18 cellular contexts compared by ENCODE assay signal in genomic region chr17:185445-186138, GRCh38. TPM values are rescaled to one million over a fixed set of nuclear protein-coding genes. Genes with fewer than 3 reads are reported as not detected.
DNase-seq lines count a peak whose midpoint lies in the region; ATAC-seq lines count a peak whose summit lies in the region.
"Had no signal": no experiment of that assay in that cellular context is flagged by ENCODE, and none has a peak within 500 bp of the region (broad histone marks: within the 10 kb centered on the region; RNA-seq: fewer than 3 reads in every experiment).

No MANE protein-coding gene starts in this region.

- peaks cover 17% of the 10 kb centered on the region for H3K27me3 Mint-ChIP-seq in activated T-helper 1 cell treated with anti-CD3 and anti-CD28 coated beads, Interleukin-12 subunit alpha, Interleukin-12 subunit beta, Interleukin-2, Interleukin-4 antibody, amounts not matched to agents 30 ng/mL and 10 ng/mL and 1 ng/mL, durations not matched to agents 14 hours and 24 hours and 36 hours (ENCODE audit: insufficient read depth)

- H3K27ac Mint-ChIP-seq in activated T-helper 1 cell treated with anti-CD3 and anti-CD28 coated beads, Interleukin-12 subunit alpha, Interleukin-12 subunit beta, Interleukin-2, Interleukin-4 antibody, amounts not matched to agents 30 ng/mL and 10 ng/mL and 1 ng/mL, durations not matched to agents 14 hours and 24 hours and 36 hours: peak overlapping the region; percentile 92
- H3K27ac Mint-ChIP-seq: activated naive CD8-positive, alpha-beta T cell; T-cell had no signal

- ATAC-seq in Right ventricle myocardium superior (ENCODE audit: poor library complexity): no peak
- ATAC-seq in GM21423 (IDR thresholded peaks at IDR 0.05; ENCODE audit: unreplicated experiment): no peak
- no peak for ATAC-seq in GM21381 (IDR thresholded peaks at IDR 0.05; ENCODE audit: unreplicated experiment)
- ATAC-seq: HepG2, left lobe of liver, pancreas, T-cell had no signal

- H3K4me1 Mint-ChIP-seq in activated T-helper 1 cell treated with anti-CD3 and anti-CD28 coated beads, Interleukin-12 subunit alpha, Interleukin-12 subunit beta, Interleukin-2, Interleukin-4 antibody, amounts not matched to agents 30 ng/mL and 10 ng/mL and 1 ng/mL, durations not matched to agents 14 hours and 24 hours and 36 hours (ENCODE audit: low read depth): peaks cover 37% of the 10 kb centered on the region

- no peaks in the 10 kb centered on the region for H3K36me3 Mint-ChIP-seq in activated T-helper 1 cell treated with anti-CD3 and anti-CD28 coated beads, Interleukin-12 subunit alpha, Interleukin-12 subunit beta, Interleukin-2, Interleukin-4 antibody, amounts not matched to agents 30 ng/mL and 10 ng/mL and 1 ng/mL, durations not matched to agents 14 hours and 24 hours and 36 hours (ENCODE audit: low read depth)
- H3K36me3 Mint-ChIP-seq: activated naive CD8-positive, alpha-beta T cell; T-cell had no signal

- intact Hi-C loops in Right ventricle myocardium superior (cut with DNase I): no loop called here
- intact Hi-C loops in cardiac septum (cut with DNase I): no loop called here
- intact Hi-C loops in activated T-helper 1 cell treated with anti-CD3 and anti-CD28 coated beads, Interleukin-12 subunit alpha, Interleukin-12 subunit beta, Interleukin-2, Interleukin-4 antibody, amounts not matched to agents 30 ng/mL and 10 ng/mL and 1 ng/mL, durations not matched to agents 14 hours and 24 hours and 36 hours (cut with micrococcal nuclease): no loop called here

- peak overlapping the region; percentile 48 for H3K4me3 Mint-ChIP-seq in activated T-helper 1 cell treated with anti-CD3 and anti-CD28 coated beads, Interleukin-12 subunit alpha, Interleukin-12 subunit beta, Interleukin-2, Interleukin-4 antibody, amounts not matched to agents 30 ng/mL and 10 ng/mL and 1 ng/mL, durations not matched to agents 14 hours and 24 hours and 36 hours
- H3K4me3 Mint-ChIP-seq: activated naive CD8-positive, alpha-beta T cell had no signal

- no peaks in the 10 kb centered on the region for H3K9me3 Mint-ChIP-seq in activated T-helper 1 cell treated with anti-CD3 and anti-CD28 coated beads, Interleukin-12 subunit alpha, Interleukin-12 subunit beta, Interleukin-2, Interleukin-4 antibody, amounts not matched to agents 30 ng/mL and 10 ng/mL and 1 ng/mL, durations not matched to agents 14 hours and 24 hours and 36 hours
- H3K9me3 Mint-ChIP-seq: T-cell had no signal

- DNase-seq in Right ventricle myocardium superior: peak; percentile 27
- DNase-seq in cardiac septum (ENCODE audit: low spot score): no peak
- DNase-seq in activated T-helper 1 cell treated with anti-CD3 and anti-CD28 coated beads, Interleukin-12 subunit alpha, Interleukin-12 subunit beta, Interleukin-2, Interleukin-4 antibody, amounts not matched to agents 30 ng/mL and 10 ng/mL and 1 ng/mL, durations not matched to agents 14 hours and 24 hours and 36 hours (ENCODE audit: low spot score): peak; percentile 51
- peak; percentile 43 for DNase-seq in glomerular visceral epithelial cell (ENCODE audit: extremely low spot score)
- peak; percentile 6 to 24 for DNase-seq in stimulated activated CD8-positive, alpha-beta memory T cell treated with anti-CD3 and anti-CD28 coated beads, Interleukin-7, amount 100 ng/mL, for 48 hours (ENCODE audit: extremely low read depth in 1 of 2, low read depth in 1 of 2)
- no peak for DNase-seq in RPMI8226
- DNase-seq: Caco-2; caudate nucleus; effector memory CD4-positive, alpha-beta T cell had no signal

RNA-seq across cellular contexts. Expression of gene DOC2B, which starts 4.1 kb away (rescaled TPM):
- total RNA-seq in Right ventricle myocardium superior (3.4 TPM), cardiac septum (6.4 TPM)
- 5.5 and 7.6 TPM in 2 replicates for total RNA-seq in activated T-helper 1 cell treated with anti-CD3 and anti-CD28 coated beads, Interleukin-12 subunit alpha, Interleukin-12 subunit beta, Interleukin-2, Interleukin-4 antibody, amounts not matched to agents 30 ng/mL and 10 ng/mL and 1 ng/mL, durations not matched to agents 14 hours and 24 hours and 36 hours
- total RNA-seq: Caco-2, G401 had no signal

RNA-seq across cellular contexts. Expression of gene SCGB1C2, which starts 48.2 kb away (rescaled TPM):
- not detected for total RNA-seq in Right ventricle myocardium superior
- not detected for total RNA-seq in cardiac septum
- total RNA-seq in activated T-helper 1 cell treated with anti-CD3 and anti-CD28 coated beads, Interleukin-12 subunit alpha, Interleukin-12 subunit beta, Interleukin-2, Interleukin-4 antibody, amounts not matched to agents 30 ng/mL and 10 ng/mL and 1 ng/mL, durations not matched to agents 14 hours and 24 hours and 36 hours: not detected in 2 replicates
- total RNA-seq: Caco-2, G401, HepG2, left lobe of liver, suprapubic skin, T-cell had no signal

Comparison
In these comparisons a context has a peak if more than half of its experiments do, and no peak if none do; other contexts are left out.
1. DNase-seq: peak in Right ventricle myocardium superior (single experiment), activated T-helper 1 cell treated with anti-CD3 and anti-CD28 coated beads, Interleukin-12 subunit alpha, Interleukin-12 subunit beta, Interleukin-2, Interleukin-4 antibody, amounts not matched to agents 30 ng/mL and 10 ng/mL and 1 ng/mL, durations not matched to agents 14 hours and 24 hours and 36 hours (single experiment), glomerular visceral epithelial cell (single experiment) and stimulated activated CD8-positive, alpha-beta memory T cell treated with anti-CD3 and anti-CD28 coated beads, Interleukin-7, amount 100 ng/mL, for 48 hours (2 of 2); none in cardiac septum (single experiment) and RPMI8226 (single experiment).